13 cellular contexts compared by ENCODE assay signal in genomic region chr21:43716376-43717165, GRCh38. TPM values are rescaled to one million over a fixed set of nuclear protein-coding genes. Genes with fewer than 3 reads are reported as not detected.
DNase-seq lines count a peak whose midpoint lies in the region; ATAC-seq, FAIRE-seq and TF ChIP-seq lines count a peak whose summit lies in the region.
"Had no signal": no experiment of that assay in that cellular context is flagged by ENCODE, and none has a peak within 500 bp of the region (broad histone marks: within the 10 kb centered on the region; RNA-seq: fewer than 3 reads in every experiment).

No MANE protein-coding gene starts in this region.

- no peaks in the 10 kb centered on the region for H3K9me3 Mint-ChIP-seq in CD8-positive, alpha-beta T cell

- POLR2A ChIA-PET in CD8-positive, alpha-beta T cell (lab: Charles Lee): no interaction called here

- FAIRE-seq in D721Med (lab: Jason Lieb, UNC): no peak

- peaks cover 16% of the 10 kb centered on the region for H3K4me1 ChIP-seq in CD8-positive, alpha-beta T cell (ENCODE audit: insufficient read depth, low read length)

- H3K36me3 Mint-ChIP-seq in CD8-positive, alpha-beta T cell: no peaks in the 10 kb centered on the region

- H3K4me3 Mint-ChIP-seq in CD8-positive, alpha-beta T cell: peak overlapping the region; percentile 43

- TF ChIP-seq CTCF in CD8-positive, alpha-beta T cell (IDR thresholded peaks at IDR 0.05): no peak
- no peak for TF ChIP-seq CTCF in D721Med (IDR thresholded peaks at IDR 0.05; ENCODE audit: insufficient read depth, missing control alignments)

- no peak overlapping the region for H3K27ac Mint-ChIP-seq in CD8-positive, alpha-beta T cell

- no peaks in the 10 kb centered on the region for H3K36me3 ChIP-seq in CD8-positive, alpha-beta T cell (ENCODE audit: insufficient read depth, low read length)
- H3K36me3 ChIP-seq: tibial nerve had no signal

- no peak overlapping the region for H3K27ac ChIP-seq in CD8-positive, alpha-beta T cell (ENCODE audit: low read depth, low read length)

- intact Hi-C loops in CD8-positive, alpha-beta T cell (cut with DNase I, micrococcal nuclease): no loop called here

- no peaks in the 10 kb centered on the region for H3K27me3 Mint-ChIP-seq in CD8-positive, alpha-beta T cell (ENCODE audit: low read depth)

- no peak overlapping the region for H3K4me3 ChIP-seq in CD8-positive, alpha-beta T cell (ENCODE audit: low read depth, low read length)
- H3K4me3 ChIP-seq: tibial nerve had no signal

- H3K27me3 ChIP-seq in CD8-positive, alpha-beta T cell (ENCODE audit: insufficient read depth, low read length): no peaks in the 10 kb centered on the region
- H3K27me3 ChIP-seq: tibial nerve had no signal

- H3K9me3 ChIP-seq in CD8-positive, alpha-beta T cell (ENCODE audit: low read length): no peaks in the 10 kb centered on the region
- H3K9me3 ChIP-seq: tibial nerve had no signal

- DNase-seq in CD8-positive, alpha-beta T cell: no peak
- peak; percentile 55 for DNase-seq in fibroblast of gingiva (ENCODE audit: low read depth)
- no peak for DNase-seq in 8988T
- no peak for DNase-seq in NCI-H1105 treated with DMSO at 0.1 percent for 48 hours (lab: John Stamatoyannopoulos, UW)
- no peak for DNase-seq in D721Med (ENCODE audit: insufficient read length, low spot score)
- no peak for DNase-seq in SHP77 treated with DMSO at 0.1 percent for 48 hours (lab: John Stamatoyannopoulos, UW)
- DNase-seq: activated naive CD4-positive, alpha-beta T cell treated with Interleukin-2 at 50 U/mL for 16 hours; H7; NCI-H1436; T-helper 2 cell had no signal

- no peak for ATAC-seq in CD8-positive, alpha-beta T cell
- ATAC-seq in GM19395 (IDR thresholded peaks at IDR 0.05; ENCODE audit: unreplicated experiment): peak; percentile 50
- ATAC-seq in HG03565 (IDR thresholded peaks at IDR 0.05; ENCODE audit: unreplicated experiment): peak; percentile 25

- CTCF ChIA-PET in CD8-positive, alpha-beta T cell (lab: Charles Lee): interaction anchor here (1.6 kb wide), 1 partner anchor 11 kb away, joined by 5 read pairs; no protein-coding TSS in a partner anchor

- H3K4me1 Mint-ChIP-seq in CD8-positive, alpha-beta T cell (ENCODE audit: low read depth): peaks cover 18% of the 10 kb centered on the region

RNA-seq across cellular contexts. Expression of gene PDXK, which starts 2.4 kb away (rescaled TPM):
- 10 to 100 TPM; 60.3 to 71.1 TPM for total RNA-seq in CD8-positive, alpha-beta T cell

RNA-seq across cellular contexts. Expression of gene RRP1B, which starts 57.2 kb away (rescaled TPM):
- total RNA-seq in CD8-positive, alpha-beta T cell: 10 to 100 TPM; 24.3 to 26.1 TPM

RNA-seq across cellular contexts. Expression of gene HSF2BP, which starts 57.3 kb away (rescaled TPM):
- 1 to 10 TPM in 1 of 2 experiments, under 1 TPM in 1; 0.64 to 1.3 TPM for total RNA-seq in CD8-positive, alpha-beta T cell

RNA-seq across cellular contexts. Expression of gene CSTB, which starts 59.5 kb away (rescaled TPM):
- 1 to 10 TPM; 7.4 to 7.7 TPM for total RNA-seq in CD8-positive, alpha-beta T cell
